In genomic region chr10:129725482-129725881, GRCh38 we compare ENCODE assay signal across 31 cellular contexts.
"Had no signal": no experiment of that assay in that cellular context is flagged by ENCODE, and none has a peak within 500 bp of the region (broad histone marks: within the 10 kb centered on the region; RNA-seq: fewer than 3 reads in every experiment).

No MANE protein-coding gene starts in this region.

- H3K4me1 Mint-ChIP-seq: naive thymus-derived CD4-positive, alpha-beta T cell; nephron; stimulated activated effector memory CD8-positive, alpha-beta T cell treated with anti-CD3 and anti-CD28 coated beads, Interleukin-12 subunit alpha, Interleukin-12 subunit beta, amount 100 ng/mL, for 72 hours had no signal

- DNase-seq: central memory CD4-positive, alpha-beta T cell; effector CD8-positive, alpha-beta T cell; endodermal cell; foreskin keratinocyte; kidney glomerular epithelial cell; left colon; left ventricle myocardium superior; lower lobe of right lung; midbrain; naive thymus-derived CD4-positive, alpha-beta T cell; nucleus accumbens; stimulated activated CD4-positive, alpha-beta T cell treated with anti-CD3 and anti-CD28 coated beads, Interleukin-2, amount 100 ng/mL, for 24 hours; stimulated activated CD4-positive, alpha-beta T cell treated with anti-CD3 and anti-CD28 coated beads, Interleukin-4, amount 100 ng/mL, for 24 hours; stimulated activated naive CD8-positive, alpha-beta T cell treated with anti-CD3 and anti-CD28 coated beads, Interleukin-15, Interleukin-2, amounts not matched to agents 100 U/mL and 50 U/mL, for 24 hours; substantia nigra; testis had no signal

- H3K27ac ChIP-seq: dorsolateral prefrontal cortex, esophagus muscularis mucosa, foreskin keratinocyte, gastroesophageal sphincter, heart left ventricle, hepatocyte, lower lobe of right lung, neural progenitor cell, pancreas, testis, tibial artery had no signal

- H3K4me3 Mint-ChIP-seq: endodermal cell; memory B cell; naive thymus-derived CD4-positive, alpha-beta T cell; nephron; neural progenitor cell; stimulated activated effector memory CD8-positive, alpha-beta T cell treated with anti-CD3 and anti-CD28 coated beads, Interleukin-12 subunit alpha, Interleukin-12 subunit beta, amount 100 ng/mL, for 72 hours; type B pancreatic cell had no signal

- H3K36me3 Mint-ChIP-seq: stimulated activated effector memory CD8-positive, alpha-beta T cell treated with anti-CD3 and anti-CD28 coated beads, Interleukin-12 subunit alpha, Interleukin-12 subunit beta, amount 100 ng/mL, for 72 hours had no signal

- H3K4me1 ChIP-seq: esophagus muscularis mucosa, foreskin keratinocyte, gastroesophageal sphincter, heart left ventricle, lower lobe of right lung, neural progenitor cell, pancreas, testis, tibial artery had no signal

- H3K9me3 ChIP-seq: pancreas, testis had no signal

- H3K79me2 ChIP-seq: hepatocyte had no signal

- H2AFZ ChIP-seq: hepatocyte, neural progenitor cell had no signal

- H3K9ac ChIP-seq: neural progenitor cell had no signal

- H3K9me3 Mint-ChIP-seq: type B pancreatic cell had no signal

- H3K27ac Mint-ChIP-seq: endodermal cell; memory B cell; naive thymus-derived CD4-positive, alpha-beta T cell; nephron; neural progenitor cell; progenitor cell of endocrine pancreas; stimulated activated effector memory CD8-positive, alpha-beta T cell treated with anti-CD3 and anti-CD28 coated beads, Interleukin-12 subunit alpha, Interleukin-12 subunit beta, amount 100 ng/mL, for 72 hours; type B pancreatic cell had no signal

- H3K27me3 Mint-ChIP-seq: memory B cell; naive thymus-derived CD4-positive, alpha-beta T cell; type B pancreatic cell had no signal

- H3K4me3 ChIP-seq: dorsolateral prefrontal cortex, esophagus muscularis mucosa, gastroesophageal sphincter, heart left ventricle, hepatocyte, lower lobe of right lung, neural progenitor cell, pancreas, smooth muscle cell, testis, tibial artery had no signal

- H3K4me2 ChIP-seq: hepatocyte, neural progenitor cell, smooth muscle cell had no signal

- ATAC-seq: foreskin keratinocyte; gastroesophageal sphincter; left colon; left ventricle myocardium superior; lower lobe of right lung; naive thymus-derived CD4-positive, alpha-beta T cell; pancreas; sciatic nerve; stimulated activated effector memory CD8-positive, alpha-beta T cell treated with anti-CD3 and anti-CD28 coated beads, Interleukin-12 subunit alpha, Interleukin-12 subunit beta, amount 100 ng/mL, for 72 hours; stimulated activated naive CD8-positive, alpha-beta T cell treated with anti-CD3 and anti-CD28 coated beads, Interleukin-15, Interleukin-2, amounts not matched to agents 100 U/mL and 50 U/mL, for 24 hours had no signal

- H3K36me3 ChIP-seq: lower lobe of right lung, neural progenitor cell, pancreas had no signal

- H3K27me3 ChIP-seq: dorsolateral prefrontal cortex, esophagus muscularis mucosa, foreskin keratinocyte, gastroesophageal sphincter, heart left ventricle, hepatocyte, neural progenitor cell, pancreas, testis, tibial artery had no signal
